In the genomic region with DNA sequence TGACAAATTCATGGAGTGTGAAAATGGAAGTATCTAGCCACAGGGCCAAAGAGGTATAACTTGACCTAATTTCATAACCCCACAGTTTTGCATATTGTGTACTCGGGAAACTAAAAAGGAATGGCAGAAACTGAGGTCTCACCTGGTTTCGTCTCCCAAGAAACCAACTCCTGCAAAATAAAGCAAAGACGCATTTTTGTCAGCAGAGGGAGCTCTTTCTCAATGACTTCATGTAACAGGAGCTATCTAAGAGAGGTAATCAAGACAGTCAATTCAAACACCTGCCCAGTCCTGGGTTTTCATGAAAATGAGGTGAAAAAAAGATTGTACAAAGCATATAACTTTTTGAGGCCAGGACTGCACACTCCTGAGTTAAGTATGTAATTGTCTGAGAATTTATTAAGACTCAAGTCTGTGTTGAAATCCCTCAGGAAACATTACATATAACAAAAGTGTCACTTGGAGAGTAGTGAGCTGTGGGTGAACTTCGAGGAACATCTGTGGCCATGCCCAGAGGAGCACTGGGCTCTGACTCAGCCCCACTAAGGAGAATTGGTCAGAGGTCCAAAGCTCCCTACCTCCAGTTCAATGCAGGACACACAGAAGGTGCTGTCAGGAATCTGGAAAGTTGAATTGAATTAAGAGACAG, we compare ENCODE assay signal across 8 cellular contexts. TPM values are rescaled to one million over a fixed set of nuclear protein-coding genes. Genes with fewer than 3 reads are reported as not detected.
DNase-seq lines count a peak whose midpoint lies in the region; ATAC-seq and TF ChIP-seq lines count a peak whose summit lies in the region.

No MANE protein-coding gene starts in this region.

- no peaks in the 10 kb centered on the region for H3K4me1 ChIP-seq in ovary (ENCODE audit: insufficient read depth)

- H3K27me3 Mint-ChIP-seq in activated T-cell treated with anti-CD3 and anti-CD28 coated beads, Interleukin-2, amount 50 U/mL, for 72 hours (ENCODE audit: low read depth): peaks cover 6% of the 10 kb centered on the region
- H3K27me3 Mint-ChIP-seq in activated T-cell treated with anti-CD3 and anti-CD28 coated beads, Interleukin-2, amount 50 U/mL, for 4 hours (ENCODE audit: low read depth): peaks cover 7% of the 10 kb centered on the region

- H3K4me3 ChIP-seq in coronary artery (no peak overlapping the region), ovary (no peak overlapping the region)

- no peak overlapping the region for H3K27ac ChIP-seq in coronary artery
- H3K27ac ChIP-seq in ovary: no peak overlapping the region

- TF ChIP-seq EP300 in Ishikawa (IDR thresholded peaks at IDR 0.05; ENCODE audit: borderline replicate concordance): no peak
- TF ChIP-seq EP300 in ovary (IDR thresholded peaks at IDR 0.05): no peak

- TF ChIP-seq CTCF in coronary artery (IDR thresholded peaks at IDR 0.05): peak; percentile 49
- no peak for TF ChIP-seq CTCF in ovary (IDR thresholded peaks at IDR 0.05)

- intact Hi-C loops in ovary (cut with DNase I): no loop called here

- no peaks in the 10 kb centered on the region for H3K27me3 ChIP-seq in ovary

- peak in 1 of 2 donors; percentile 26 for ATAC-seq in activated T-cell treated with anti-CD3 and anti-CD28 coated beads, Interleukin-2, amount 50 U/mL, for 72 hours (replicated peaks in 1 of 2)
- ATAC-seq in activated T-cell treated with anti-CD3 and anti-CD28 coated beads, Interleukin-2, amount 50 U/mL, for 4 hours: no peak
- no peak for ATAC-seq in GM18861 (IDR thresholded peaks at IDR 0.05; ENCODE audit: unreplicated experiment)

- DNase-seq in activated T-cell treated with anti-CD3 and anti-CD28 coated beads, Interleukin-2, amount 50 U/mL, for 72 hours: peak; percentile 6 to 40
- DNase-seq in activated T-cell treated with anti-CD3 and anti-CD28 coated beads, Interleukin-2, amount 50 U/mL, for 4 hours: no peak
- DNase-seq in OCI-M1 (lab: John Stamatoyannopoulos, UW) (peak; percentile 77), coronary artery (ENCODE audit: low spot score) (no peak), medulla oblongata (ENCODE audit: extremely low spot score) (peak; percentile 72), ovary (no peak)

- TF ChIP-seq RAD21 in Ishikawa (IDR thresholded peaks at IDR 0.05; ENCODE audit: low read depth): peak; percentile 59

- H3K36me3 Mint-ChIP-seq in activated T-cell treated with anti-CD3 and anti-CD28 coated beads, Interleukin-2, amount 50 U/mL, for 72 hours (ENCODE audit: insufficient read depth in 2 of 2): no peaks in the 10 kb centered on the region
- no peaks in the 10 kb centered on the region for H3K36me3 Mint-ChIP-seq in activated T-cell treated with anti-CD3 and anti-CD28 coated beads, Interleukin-2, amount 50 U/mL, for 4 hours (ENCODE audit: insufficient read depth)

- no peaks in the 10 kb centered on the region for H3K4me1 Mint-ChIP-seq in activated T-cell treated with anti-CD3 and anti-CD28 coated beads, Interleukin-2, amount 50 U/mL, for 72 hours (ENCODE audit: low read depth)
- H3K4me1 Mint-ChIP-seq in activated T-cell treated with anti-CD3 and anti-CD28 coated beads, Interleukin-2, amount 50 U/mL, for 4 hours (ENCODE audit: low read depth): no peaks in the 10 kb centered on the region

- TF ChIP-seq POLR2A in ovary (IDR thresholded peaks at IDR 0.05): no peak

- H3K36me3 ChIP-seq in ovary: no peaks in the 10 kb centered on the region

- no peaks in the 10 kb centered on the region for H3K9me3 ChIP-seq in ovary

- WGBS in ovary, 3 donors: 7 to 19% (median 8%) methylated on average over 4 of the region's 4 CpGs

- H3K27ac Mint-ChIP-seq in activated T-cell treated with anti-CD3 and anti-CD28 coated beads, Interleukin-2, amount 50 U/mL, for 72 hours: no peak overlapping the region

- H3K9me3 Mint-ChIP-seq in activated T-cell treated with anti-CD3 and anti-CD28 coated beads, Interleukin-2, amount 50 U/mL, for 72 hours: no peaks in the 10 kb centered on the region
- no peaks in the 10 kb centered on the region for H3K9me3 Mint-ChIP-seq in activated T-cell treated with anti-CD3 and anti-CD28 coated beads, Interleukin-2, amount 50 U/mL, for 4 hours

- no peak overlapping the region for H3K4me3 Mint-ChIP-seq in activated T-cell treated with anti-CD3 and anti-CD28 coated beads, Interleukin-2, amount 50 U/mL, for 72 hours
- H3K4me3 Mint-ChIP-seq in activated T-cell treated with anti-CD3 and anti-CD28 coated beads, Interleukin-2, amount 50 U/mL, for 4 hours: no peak overlapping the region

TF ChIP-seq in Ishikawa, 13 proteins besides CTCF, POLR2A, EP300 and RAD21:
- TF ChIP-seq ZBTB7A (IDR thresholded peaks at IDR 0.05; ENCODE audit: low read depth) (no peak), TEAD4 (IDR thresholded peaks at IDR 0.05) (peak; percentile 96), NFIC (IDR thresholded peaks at IDR 0.05) (no peak), TAF1 (IDR thresholded peaks at IDR 0.05; ENCODE audit: low read depth) (no peak)

RNA-seq across cellular contexts. Expression of a gene that starts 17.6 kb away (rescaled TPM):
- not detected for total RNA-seq in activated T-cell treated with anti-CD3 and anti-CD28 coated beads, Interleukin-2, amount 50 U/mL, for 72 hours
- total RNA-seq in activated T-cell treated with anti-CD3 and anti-CD28 coated beads, Interleukin-2, amount 50 U/mL, for 4 hours: not detected
- total RNA-seq in ovary: not detected
- not detected for polyA plus RNA-seq in ovary

RNA-seq across cellular contexts. Expression of a gene that starts 28.0 kb away (rescaled TPM):
- total RNA-seq in activated T-cell treated with anti-CD3 and anti-CD28 coated beads, Interleukin-2, amount 50 U/mL, for 72 hours: under 1 TPM in 1 of 2 donors, not detected in 1; 0.09 TPM
- not detected for total RNA-seq in activated T-cell treated with anti-CD3 and anti-CD28 coated beads, Interleukin-2, amount 50 U/mL, for 4 hours
- under 1 TPM in 5 of 7 donors, not detected in 2; 0.10 to 0.60 (median 0.23) TPM for total RNA-seq in ovary
- polyA plus RNA-seq in ovary: 1 to 10 TPM in 1 of 2 donors, under 1 TPM in 1; 0.16 to 1.2 TPM

Comparison
In these comparisons a context has a peak if more than half of its experiments do, and no peak if none do; other contexts are left out.
1. DNase-seq: peak in activated T-cell treated with anti-CD3 and anti-CD28 coated beads, Interleukin-2, amount 50 U/mL, for 72 hours (2 of 2), OCI-M1 (single experiment) and medulla oblongata (single experiment); none in activated T-cell treated with anti-CD3 and anti-CD28 coated beads, Interleukin-2, amount 50 U/mL, for 4 hours (single experiment), coronary artery (single experiment) and ovary (0 of 5).